9 cellular contexts compared by ENCODE assay signal in genomic region chr1:109482796-109483638, GRCh38. TPM values are rescaled to one million over a fixed set of nuclear protein-coding genes. Genes with fewer than 3 reads are reported as not detected.
DNase-seq lines count a peak whose midpoint lies in the region; ATAC-seq, FAIRE-seq and TF ChIP-seq lines count a peak whose summit lies in the region.
"Had no signal": no experiment of that assay in that cellular context is flagged by ENCODE, and none has a peak within 500 bp of the region (broad histone marks: within the 10 kb centered on the region; RNA-seq: fewer than 3 reads in every experiment).

No MANE protein-coding gene starts in this region.

- ATAC-seq in HG02763 (IDR thresholded peaks at IDR 0.05; ENCODE audit: unreplicated experiment) (peak; percentile 16), Right ventricle myocardium inferior (peak; percentile 21), pancreas (peak in 3 of 4 donors; percentile 20 to 36 (median 33))

- intact Hi-C loops in Right ventricle myocardium inferior (cut with DNase I) = loop anchor here (5.0 kb wide), 1 partner anchor 56 kb away; the partner anchor contains the start of gene PSMA5
- intact Hi-C loops in pancreas (cut with DNase I) = no loop called here

- DNase-seq in DMS 273 (lab: John Stamatoyannopoulos, UW; ENCODE audit: unreplicated experiment) = peak; percentile 87
- DNase-seq in DMS 273 treated with DMSO at 0.1 percent for 48 hours (lab: John Stamatoyannopoulos, UW) = no peak
- DNase-seq in NCI-H524 treated with DMSO at 0.1 percent for 48 hours (lab: John Stamatoyannopoulos, UW) = peak; percentile 66
- peak; percentile 35 for DNase-seq in activated gamma-delta T cell (lab: John Stamatoyannopoulos, UW)
- DNase-seq in Right ventricle myocardium inferior (ENCODE audit: missing footprints) = no peak
- DNase-seq in pancreas = peak; percentile 30 to 81 (median 58)
- no peak for DNase-seq in NCI-H2081 treated with DMSO at 0.1 percent for 48 hours (lab: John Stamatoyannopoulos, UW)

- no peaks in the 10 kb centered on the region for H3K36me3 ChIP-seq in pancreas

- FAIRE-seq in pancreas (lab: Jason Lieb, UNC) = no peak

- no peak for TF ChIP-seq CTCF in pancreas (IDR thresholded peaks at IDR 0.05)

- peak overlapping the region; percentile 1 to 59 (median 32) for H3K4me3 ChIP-seq in pancreas

- WGBS in pancreas, 2 donors = 9 to 14% methylated on average over 27 of the region's 27 CpGs

- no peak overlapping the region for H3K27ac ChIP-seq in pancreas

- no peaks in the 10 kb centered on the region for H3K27me3 ChIP-seq in pancreas

- peaks cover 0 to 8% (median 0%) of the 10 kb centered on the region in 3 donors for H3K4me1 ChIP-seq in pancreas

- no peaks in the 10 kb centered on the region for H3K9me3 ChIP-seq in pancreas

RNA-seq across cellular contexts. Expression of gene ATXN7L2, which starts 0.7 kb away (rescaled TPM):
- total RNA-seq in Right ventricle myocardium inferior = 2.5 TPM
- total RNA-seq in pancreas = 1 to 10 TPM; 1.1 to 3.5 (median 1.7) TPM
- polyA plus RNA-seq in pancreas = 10 to 100 TPM; 15.2 to 15.7 TPM

RNA-seq across cellular contexts. Expression of gene CYB561D1, which starts 10.9 kb away (rescaled TPM):
- 5.8 TPM for total RNA-seq in Right ventricle myocardium inferior
- 10 to 100 TPM in 3 of 6 donors, 1 to 10 TPM in 3; 8.1 to 11.6 (median 9.7) TPM for total RNA-seq in pancreas
- 1 to 10 TPM; 5.1 to 7.1 TPM for polyA plus RNA-seq in pancreas

RNA-seq across cellular contexts. Expression of gene SYPL2, which starts 16.7 kb away (rescaled TPM):
- total RNA-seq in Right ventricle myocardium inferior (33.0 TPM), pancreas (1 to 10 TPM; 1.5 to 3.7 (median 2.5) TPM)
- polyA plus RNA-seq in pancreas = 1 to 10 TPM; 1.5 to 2.8 TPM
- total RNA-seq: dermis microvascular lymphatic vessel endothelial cell had no signal

RNA-seq across cellular contexts. Expression of gene AMIGO1, which starts 26.5 kb away (rescaled TPM):
- 18.3 TPM for total RNA-seq in Right ventricle myocardium inferior
- total RNA-seq in pancreas = 1 to 10 TPM; 4.4 to 5.8 (median 5.3) TPM
- 1 to 10 TPM; 1.6 to 4.9 TPM for polyA plus RNA-seq in pancreas

RNA-seq across cellular contexts. Expression of gene GPR61, which starts 56.7 kb away (rescaled TPM):
- total RNA-seq in Right ventricle myocardium inferior (not detected), pancreas (under 1 TPM in 1 of 6 donors, not detected in 5; 0.09 TPM)
- under 1 TPM in 1 of 2 donors, not detected in 1; 0.19 TPM for polyA plus RNA-seq in pancreas

Comparison
In these comparisons a context has a peak if more than half of its experiments do, and no peak if none do; other contexts are left out.
1. DNase-seq: peak in DMS 273 (single experiment), NCI-H524 treated with DMSO at 0.1 percent for 48 hours (single experiment), activated gamma-delta T cell (single experiment) and pancreas (6 of 6); none in DMS 273 treated with DMSO at 0.1 percent for 48 hours (single experiment), Right ventricle myocardium inferior (single experiment) and NCI-H2081 treated with DMSO at 0.1 percent for 48 hours (single experiment).
2. Peak in every context shown above with its lines, with median percentiles within 50 percentile points of each other: ATAC-seq.